ENCODE assay signal across 11 cellular contexts in the genomic region with DNA sequence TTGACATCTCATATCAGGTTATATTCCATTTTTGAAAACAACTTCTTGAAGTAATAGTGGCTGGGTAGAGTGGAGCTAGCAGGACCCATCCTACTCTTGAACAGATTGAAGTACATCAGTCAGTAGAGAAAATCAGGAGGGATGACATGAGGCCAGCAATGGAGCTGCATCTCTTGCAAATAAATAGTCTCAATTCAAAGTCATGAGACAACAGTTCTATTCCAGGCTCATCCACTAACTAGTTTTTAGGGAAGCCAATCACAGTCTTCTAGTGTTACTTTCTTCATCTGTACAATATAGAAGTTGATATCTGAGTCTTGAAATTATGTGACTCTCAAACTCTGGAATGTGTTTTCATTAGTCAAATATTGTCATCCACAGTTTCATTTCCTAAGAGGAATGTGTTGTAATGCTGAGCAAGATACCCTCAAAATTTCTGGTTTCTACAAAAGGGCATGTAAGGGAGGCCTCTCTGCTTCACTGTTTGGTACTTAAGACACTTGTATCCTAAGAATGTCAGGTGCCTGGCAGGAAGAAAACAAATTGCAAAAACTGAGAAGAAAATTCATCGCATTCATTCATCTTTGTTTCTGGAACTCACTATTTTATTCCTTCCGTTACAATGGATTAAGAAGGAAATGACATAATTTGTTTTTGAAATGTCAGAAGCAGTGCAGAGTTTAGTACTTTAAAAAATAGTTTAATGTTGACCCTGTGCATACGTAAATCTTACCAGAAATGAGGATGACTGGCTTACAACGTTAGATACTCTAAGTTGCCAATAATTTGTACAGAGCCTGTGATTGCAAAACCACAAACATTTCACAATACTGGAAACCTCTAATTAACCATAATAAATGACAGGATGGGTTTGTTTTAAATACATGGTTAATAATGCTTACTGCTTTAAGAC.
A peak's percentile ranks its signal among the peaks of the same experiment; 100 is the strongest.
DNase-seq lines count a peak whose midpoint lies in the region; ATAC-seq and TF ChIP-seq lines count a peak whose summit lies in the region.
"Had no signal": no experiment of that assay in that cellular context is flagged by ENCODE, and none has a peak within 500 bp of the region (broad histone marks: within the 10 kb centered on the region; RNA-seq: fewer than 3 reads in every experiment).

No MANE protein-coding gene starts in this region.

- peak overlapping the region; percentile 91 for H3K27ac ChIP-seq in subcutaneous abdominal adipose tissue (ENCODE audit: low read depth, low read length)

- TF ChIP-seq RAD21 in Ishikawa (IDR thresholded peaks at IDR 0.05; ENCODE audit: low read depth): no peak

- no peaks in the 10 kb centered on the region for H3K9me3 Mint-ChIP-seq in effector memory CD8-positive, alpha-beta T cell
- no peaks in the 10 kb centered on the region for H3K9me3 Mint-ChIP-seq in Caco-2 (ENCODE audit: unreplicated experiment)
- H3K9me3 Mint-ChIP-seq: activated T-helper 2 cell treated with anti-CD3 and anti-CD28 coated beads, Interferon-gamma antibody, Interleukin-2, Interleukin-4, amounts not matched to agents 10 μg/mL and 5 μg/mL and 100 μg/mL, durations not matched to agents 14 hours and 24 hours and 36 hours had no signal

- peak; percentile 66 for ATAC-seq in left lobe of liver
- no peak for ATAC-seq in effector memory CD8-positive, alpha-beta T cell (replicated peaks)
- ATAC-seq in GM19351 (IDR thresholded peaks at IDR 0.05; ENCODE audit: unreplicated experiment): no peak
- no peak for ATAC-seq in GM18907 (IDR thresholded peaks at IDR 0.05; ENCODE audit: unreplicated experiment)

- no peaks in the 10 kb centered on the region for H3K27me3 Mint-ChIP-seq in effector memory CD8-positive, alpha-beta T cell
- H3K27me3 Mint-ChIP-seq in Caco-2 (ENCODE audit: insufficient read depth, unreplicated experiment): no peaks in the 10 kb centered on the region

- DNase-seq in cardiac fibroblast (ENCODE audit: low read depth in 2 of 2) (peak; percentile 93 to 95), left lobe of liver (ENCODE audit: low spot score) (no peak), Caco-2 (no peak)
- no peak for DNase-seq in effector memory CD8-positive, alpha-beta T cell
- DNase-seq: head of caudate nucleus, Kasumi-1 had no signal

- TF ChIP-seq EP300 in Ishikawa (IDR thresholded peaks at IDR 0.05; ENCODE audit: borderline replicate concordance): 0 out of 2 replicates have a peak, but pooled peaks have one; percentile 11

- H3K9ac ChIP-seq in subcutaneous abdominal adipose tissue (ENCODE audit: low read length in 5 of 5): peak overlapping the region in 4 of 5 donors; percentile 22 to 90 (median 38)

- H3K4me1 ChIP-seq in subcutaneous abdominal adipose tissue (ENCODE audit: control insufficient read depth in 5 of 5, insufficient read depth in 5 of 5, low read length in 5 of 5) (peaks cover 8 to 31% (median 29%) of the 10 kb centered on the region in 5 donors), Caco-2 (no peaks in the 10 kb centered on the region)

- no peaks in the 10 kb centered on the region for H3K9me3 ChIP-seq in subcutaneous abdominal adipose tissue (ENCODE audit: control insufficient read depth in 5 of 5, low read length in 5 of 5)
- H3K9me3 ChIP-seq in Caco-2: no peaks in the 10 kb centered on the region

- no peaks in the 10 kb centered on the region for H3K4me1 Mint-ChIP-seq in effector memory CD8-positive, alpha-beta T cell (ENCODE audit: low read depth in 2 of 2)
- no peaks in the 10 kb centered on the region for H3K4me1 Mint-ChIP-seq in Caco-2 (ENCODE audit: low read depth, unreplicated experiment)

- no peaks in the 10 kb centered on the region for H3K36me3 Mint-ChIP-seq in effector memory CD8-positive, alpha-beta T cell (ENCODE audit: insufficient read depth)
- H3K36me3 Mint-ChIP-seq in Caco-2 (ENCODE audit: insufficient read depth, unreplicated experiment): no peaks in the 10 kb centered on the region

- no peak overlapping the region for H3K27ac Mint-ChIP-seq in effector memory CD8-positive, alpha-beta T cell
- no peak overlapping the region for H3K27ac Mint-ChIP-seq in Caco-2 (ENCODE audit: unreplicated experiment)
- H3K27ac Mint-ChIP-seq: activated T-helper 2 cell treated with anti-CD3 and anti-CD28 coated beads, Interferon-gamma antibody, Interleukin-2, Interleukin-4, amounts not matched to agents 10 μg/mL and 5 μg/mL and 100 μg/mL, durations not matched to agents 14 hours and 24 hours and 36 hours had no signal

- TF ChIP-seq CTCF in cardiac fibroblast (IDR thresholded peaks at IDR 0.05; ENCODE audit: low read depth, low read length) (no peak), Caco-2 (IDR thresholded peaks at IDR 0.05; ENCODE audit: insufficient read depth in 1 of 2, low read depth in 1 of 2, low read length in 1 of 2, severe bottlenecking in 1 of 2, unreplicated experiment in 1 of 2) (no peak)

- no peak overlapping the region for H3K4me3 ChIP-seq in cardiac fibroblast (replicated peaks in 1 of 2; ENCODE audit: low read depth in 2 of 2, low read length in 2 of 2)
- no peak overlapping the region for H3K4me3 ChIP-seq in subcutaneous abdominal adipose tissue (ENCODE audit: low read depth in 1 of 5, low read length in 5 of 5)
- no peak overlapping the region for H3K4me3 ChIP-seq in Caco-2 (ENCODE audit: low read depth, low read length)

- POLR2A ChIA-PET in Caco-2 (lab: Charles Lee): no interaction called here

- CTCF ChIA-PET in Caco-2 (lab: Charles Lee): interaction anchor here (1.0 kb wide), 1 partner anchor 1091 kb away, joined by 3 read pairs; no protein-coding TSS in a partner anchor

- H3K27me3 ChIP-seq in subcutaneous abdominal adipose tissue (ENCODE audit: control insufficient read depth in 5 of 5, insufficient read depth in 4 of 5, low read length in 5 of 5) (no peaks in the 10 kb centered on the region), Caco-2 (replicated peaks; ENCODE audit: control insufficient read depth, insufficient read depth, low read length) (no peaks in the 10 kb centered on the region)

- H3K36me3 ChIP-seq in subcutaneous abdominal adipose tissue (ENCODE audit: control insufficient read depth in 5 of 5, insufficient read depth in 5 of 5, low read length in 5 of 5) (no peaks in the 10 kb centered on the region), Caco-2 (ENCODE audit: control insufficient read depth, insufficient read depth, low read length) (no peaks in the 10 kb centered on the region)

- no peak overlapping the region for H3K4me3 Mint-ChIP-seq in effector memory CD8-positive, alpha-beta T cell
- no peak overlapping the region for H3K4me3 Mint-ChIP-seq in Caco-2 (ENCODE audit: unreplicated experiment)

- intact Hi-C loops in Caco-2 (cut with micrococcal nuclease; ENCODE audit: unreplicated experiment): no loop called here

- no TSS peak for BruUV-seq in Caco-2 (replicated peaks; lab: Mats Ljungman, UMichigan)

TF ChIP-seq in Ishikawa, 13 proteins besides CTCF, POLR2A, EP300 and RAD21:
- TF ChIP-seq CEBPB (IDR thresholded peaks at IDR 0.05) (peak; percentile 94), TCF12 (IDR thresholded peaks at IDR 0.05; ENCODE audit: low read depth) (no peak), EGR1 (IDR thresholded peaks at IDR 0.05) (no peak), TEAD4 (IDR thresholded peaks at IDR 0.05) (peak; percentile 24; the same call in 1 of the 2 replicates)

Comparison
In these comparisons a context has a peak if more than half of its experiments do, and no peak if none do; other contexts are left out.
1. DNase-seq: peak in cardiac fibroblast (2 of 2); none in left lobe of liver (single experiment), effector memory CD8-positive, alpha-beta T cell (0 of 3) and Caco-2 (0 of 2).